In genomic region chr10:122468923-122469781, GRCh38 we compare ENCODE assay signal across 8 cellular contexts. TPM values are rescaled to one million over a fixed set of nuclear protein-coding genes. Genes with fewer than 3 reads are reported as not detected.
DNase-seq lines count a peak whose midpoint lies in the region; ATAC-seq and TF ChIP-seq lines count a peak whose summit lies in the region.

No MANE protein-coding gene starts in this region.

- DNase-seq in AG20443 (ENCODE audit: low spot score): peak; percentile 88
- peak; percentile 6 for DNase-seq in NCI-H748 treated with DMSO at 0.1 percent for 48 hours (lab: John Stamatoyannopoulos, UW)
- DNase-seq in epithelial cell of proximal tubule (ENCODE audit: low read depth): peak; percentile 95
- DNase-seq in naive thymus-derived CD4-positive, alpha-beta T cell: no peak
- no peak for DNase-seq in activated naive CD8-positive, alpha-beta T cell treated with anti-CD3 and anti-CD28 coated beads, Interleukin-2, amount 50 U/mL, for 24 hours
- DNase-seq in erythroblast (lab: John Stamatoyannopoulos, UW): no peak
- no peak for DNase-seq in NCI-H82 treated with DMSO at 0.1 percent for 48 hours (lab: John Stamatoyannopoulos, UW; ENCODE audit: unreplicated experiment)

- POLR2A ChIA-PET in naive thymus-derived CD4-positive, alpha-beta T cell (lab: Charles Lee): interaction anchor here (0.6 kb wide), 1 partner anchor 18 kb away, joined by 3 read pairs; no protein-coding TSS in a partner anchor

- no peaks in the 10 kb centered on the region for H3K36me3 ChIP-seq in naive thymus-derived CD4-positive, alpha-beta T cell (ENCODE audit: control insufficient read depth in 2 of 3, insufficient read depth in 3 of 3, low read length in 3 of 3)

- no peaks in the 10 kb centered on the region for H3K36me3 Mint-ChIP-seq in naive thymus-derived CD4-positive, alpha-beta T cell
- no peaks in the 10 kb centered on the region for H3K36me3 Mint-ChIP-seq in activated naive CD8-positive, alpha-beta T cell treated with anti-CD3 and anti-CD28 coated beads, Interleukin-2, amount 50 U/mL, for 24 hours (ENCODE audit: low read depth)

- no peak overlapping the region for H3K4me3 ChIP-seq in epithelial cell of proximal tubule (ENCODE audit: low read depth, low read length)
- no peak overlapping the region for H3K4me3 ChIP-seq in naive thymus-derived CD4-positive, alpha-beta T cell (ENCODE audit: low read length)

- no peak overlapping the region for H3K27ac Mint-ChIP-seq in naive thymus-derived CD4-positive, alpha-beta T cell
- H3K27ac Mint-ChIP-seq in activated naive CD8-positive, alpha-beta T cell treated with anti-CD3 and anti-CD28 coated beads, Interleukin-2, amount 50 U/mL, for 24 hours: no peak overlapping the region

- H3K4me3 Mint-ChIP-seq in naive thymus-derived CD4-positive, alpha-beta T cell: no peak overlapping the region
- H3K4me3 Mint-ChIP-seq in activated naive CD8-positive, alpha-beta T cell treated with anti-CD3 and anti-CD28 coated beads, Interleukin-2, amount 50 U/mL, for 24 hours: no peak overlapping the region

- H3K4me1 ChIP-seq in naive thymus-derived CD4-positive, alpha-beta T cell (ENCODE audit: control insufficient read depth in 2 of 2, insufficient read depth in 2 of 2, low read length in 2 of 2): no peaks in the 10 kb centered on the region

- H3K27ac ChIP-seq in naive thymus-derived CD4-positive, alpha-beta T cell (ENCODE audit: low read depth, low read length): no peak overlapping the region

- H3K4me1 Mint-ChIP-seq in naive thymus-derived CD4-positive, alpha-beta T cell: peaks cover 0 to 4% (median under 1%) of the 10 kb centered on the region in 7 donors
- peaks cover under 1% of the 10 kb centered on the region for H3K4me1 Mint-ChIP-seq in activated naive CD8-positive, alpha-beta T cell treated with anti-CD3 and anti-CD28 coated beads, Interleukin-2, amount 50 U/mL, for 24 hours

- peak; percentile 81 for ATAC-seq in naive thymus-derived CD4-positive, alpha-beta T cell
- ATAC-seq in activated naive CD8-positive, alpha-beta T cell treated with anti-CD3 and anti-CD28 coated beads, Interleukin-2, amount 50 U/mL, for 24 hours: no peak
- ATAC-seq in GM21737 (IDR thresholded peaks at IDR 0.05; ENCODE audit: unreplicated experiment): no peak

- TF ChIP-seq CTCF in epithelial cell of proximal tubule (conservative IDR thresholded peaks at IDR 0.05; ENCODE audit: low read depth, low read length): no peak

- CTCF ChIA-PET in naive thymus-derived CD4-positive, alpha-beta T cell (lab: Charles Lee): no interaction called here

- intact Hi-C loops in naive thymus-derived CD4-positive, alpha-beta T cell (cut with micrococcal nuclease): no loop called here

- no peaks in the 10 kb centered on the region for H3K9me3 Mint-ChIP-seq in naive thymus-derived CD4-positive, alpha-beta T cell
- no peaks in the 10 kb centered on the region for H3K9me3 Mint-ChIP-seq in activated naive CD8-positive, alpha-beta T cell treated with anti-CD3 and anti-CD28 coated beads, Interleukin-2, amount 50 U/mL, for 24 hours

- H3K27me3 ChIP-seq in naive thymus-derived CD4-positive, alpha-beta T cell (ENCODE audit: control insufficient read depth in 2 of 2, insufficient read depth in 2 of 2, low read length in 2 of 2): no peaks in the 10 kb centered on the region

- TF ChIP-seq POLR2A in erythroblast (IDR thresholded peaks at IDR 0.05; ENCODE audit: low read length): no peak

- peaks cover 23 to 56% (median 38%) of the 10 kb centered on the region in 5 donors for H3K27me3 Mint-ChIP-seq in naive thymus-derived CD4-positive, alpha-beta T cell
- H3K27me3 Mint-ChIP-seq in activated naive CD8-positive, alpha-beta T cell treated with anti-CD3 and anti-CD28 coated beads, Interleukin-2, amount 50 U/mL, for 24 hours: peaks cover 33% of the 10 kb centered on the region

- H3K9me3 ChIP-seq in naive thymus-derived CD4-positive, alpha-beta T cell (ENCODE audit: control insufficient read depth in 2 of 3, low read length in 3 of 3): no peaks in the 10 kb centered on the region

RNA-seq across cellular contexts. Expression of gene HTRA1, which starts 7.8 kb away (rescaled TPM):
- 19.8 and 35.7 TPM in 2 replicates for total RNA-seq in epithelial cell of proximal tubule
- under 1 TPM in 4 of 5 experiments, not detected in 1; 0.22 to 0.64 (median 0.40) TPM for total RNA-seq in naive thymus-derived CD4-positive, alpha-beta T cell
- polyA plus RNA-seq in naive thymus-derived CD4-positive, alpha-beta T cell: not detected

RNA-seq across cellular contexts. Expression of gene ARMS2, which starts 14.7 kb away (rescaled TPM):
- not detected in 2 replicates for total RNA-seq in epithelial cell of proximal tubule
- total RNA-seq in naive thymus-derived CD4-positive, alpha-beta T cell: not detected
- polyA plus RNA-seq in naive thymus-derived CD4-positive, alpha-beta T cell: not detected

Comparison
In these comparisons a context has a peak if more than half of its experiments do, and no peak if none do; other contexts are left out.
1. DNase-seq: peak in AG20443 (single experiment), NCI-H748 treated with DMSO at 0.1 percent for 48 hours (single experiment) and epithelial cell of proximal tubule (single experiment); none in naive thymus-derived CD4-positive, alpha-beta T cell (0 of 9), activated naive CD8-positive, alpha-beta T cell treated with anti-CD3 and anti-CD28 coated beads, Interleukin-2, amount 50 U/mL, for 24 hours (single experiment), erythroblast (0 of 2) and NCI-H82 treated with DMSO at 0.1 percent for 48 hours (single experiment).
2. RNA of gene HTRA1, which starts 7.8 kb away (total RNA-seq): 19.8 to 35.7 TPM in epithelial cell of proximal tubule; 0.22 to 0.64 TPM in naive thymus-derived CD4-positive, alpha-beta T cell; every median in the first group is over 10 times any median in the second.